20 cellular contexts compared by ENCODE assay signal in the genomic region with DNA sequence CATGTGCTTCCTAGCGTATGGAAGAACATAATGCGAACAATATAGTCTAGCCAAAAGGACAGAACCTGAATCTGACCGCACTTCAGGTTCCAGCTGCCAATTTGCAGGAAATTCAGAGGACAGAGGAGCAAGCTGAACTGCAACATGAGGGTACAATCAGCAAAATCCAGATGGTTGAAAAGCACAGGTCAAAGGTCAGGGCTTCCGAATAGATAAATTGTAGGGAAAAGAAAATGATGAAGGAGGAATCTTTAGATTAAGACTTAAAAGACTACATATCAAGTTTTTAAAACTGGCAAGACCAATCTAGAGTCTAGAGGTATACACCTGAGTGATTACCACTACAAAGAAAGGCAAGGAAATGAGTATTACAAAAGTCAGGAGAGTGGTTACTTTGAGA. TPM values are rescaled to one million over a fixed set of nuclear protein-coding genes. Genes with fewer than 3 reads are reported as not detected.
DNase-seq lines count a peak whose midpoint lies in the region; ATAC-seq, FAIRE-seq and TF ChIP-seq lines count a peak whose summit lies in the region.
"Had no signal": no experiment of that assay in that cellular context is flagged by ENCODE, and none has a peak within 500 bp of the region (broad histone marks: within the 10 kb centered on the region; RNA-seq: fewer than 3 reads in every experiment).

No MANE protein-coding gene starts in this region.

- in situ Hi-C loops in IMR-90 (cut with MboI; ENCODE audit: low sequenced_read_pairs) = no loop called here

- H2BK5ac ChIP-seq in IMR-90 (ENCODE audit: low read depth, low read length, poor library complexity, severe bottlenecking) = no peak overlapping the region

- TF ChIP-seq RAD21 in IMR-90 (IDR thresholded peaks at IDR 0.05; ENCODE audit: low read length) = no peak

- no peak overlapping the region for H2BK20ac ChIP-seq in IMR-90 (ENCODE audit: low read depth, low read length)

- POLR2A ChIA-PET in IMR-90 (lab: Charles Lee; ENCODE audit: unreplicated experiment) = no interaction called here

- H3K9me3 ChIP-seq in CD4-positive, CD25-positive, alpha-beta regulatory T cell (ENCODE audit: control insufficient read depth in 2 of 2, low read length in 2 of 2) = no peaks in the 10 kb centered on the region
- H3K9me3 ChIP-seq in IMR-90 (ENCODE audit: control insufficient read depth, insufficient read depth, low read length) (no peaks in the 10 kb centered on the region), esophagus muscularis mucosa (no peaks in the 10 kb centered on the region), pancreas (no peaks in the 10 kb centered on the region)
- H3K9me3 ChIP-seq: A549, SK-N-SH had no signal

- peaks cover 0 to 2% (median 0%) of the 10 kb centered on the region in 7 donors for H3K9me3 Mint-ChIP-seq in CD4-positive, CD25-positive, alpha-beta regulatory T cell
- no peaks in the 10 kb centered on the region for H3K9me3 Mint-ChIP-seq in progenitor cell of endocrine pancreas (ENCODE audit: low read depth)

- H3K4ac ChIP-seq in IMR-90 (ENCODE audit: low read depth, low read length) = no peak overlapping the region

- H3K27me3 Mint-ChIP-seq in CD4-positive, CD25-positive, alpha-beta regulatory T cell = no peaks in the 10 kb centered on the region
- no peaks in the 10 kb centered on the region for H3K27me3 Mint-ChIP-seq in progenitor cell of endocrine pancreas

- no peak for ATAC-seq in CD4-positive, CD25-positive, alpha-beta regulatory T cell (ENCODE audit: low read depth in 2 of 2)
- ATAC-seq in IMR-90 (ENCODE audit: low read depth) (no peak), GM19324 (IDR thresholded peaks at IDR 0.05; ENCODE audit: low FRiP score, unreplicated experiment) (no peak), GM19351 (IDR thresholded peaks at IDR 0.05; ENCODE audit: unreplicated experiment) (no peak), pancreas (no peak)
- ATAC-seq: A549 had no signal

- no peak overlapping the region for H3K4me2 ChIP-seq in IMR-90 (ENCODE audit: low read depth, low read length)
- H3K4me2 ChIP-seq: A549, SK-N-SH had no signal

- H3K79me1 ChIP-seq in IMR-90 (ENCODE audit: low read depth in 1 of 2, low read length in 2 of 2) = peaks cover 0 to 55% of the 10 kb centered on the region in 2 experiments; a peak in 2 of 4 replicates

- H4K91ac ChIP-seq in IMR-90 (ENCODE audit: insufficient read depth, low read depth, low read length) = no peak overlapping the region

- TF ChIP-seq EP300 in esophagus muscularis mucosa (IDR thresholded peaks at IDR 0.05) = no peak

- no peak overlapping the region for H3K4me3 Mint-ChIP-seq in CD4-positive, CD25-positive, alpha-beta regulatory T cell
- H3K4me3 Mint-ChIP-seq in progenitor cell of endocrine pancreas (ENCODE audit: low read depth) = no peak overlapping the region

- no peaks in the 10 kb centered on the region for H3K27me3 ChIP-seq in CD4-positive, CD25-positive, alpha-beta regulatory T cell (ENCODE audit: control insufficient read depth, insufficient read depth, low read length)
- no peaks in the 10 kb centered on the region for H3K27me3 ChIP-seq in IMR-90 (ENCODE audit: control insufficient read depth, insufficient read depth, low read length)
- no peaks in the 10 kb centered on the region for H3K27me3 ChIP-seq in esophagus muscularis mucosa
- H3K27me3 ChIP-seq in pancreas = no peaks in the 10 kb centered on the region

- TF ChIP-seq POLR2A in IMR-90 (IDR thresholded peaks at IDR 0.05; ENCODE audit: low read depth, low read length) (no peak), esophagus muscularis mucosa (IDR thresholded peaks at IDR 0.05; ENCODE audit: low read depth) (no peak)

- H3K23ac ChIP-seq in IMR-90 (ENCODE audit: low read depth, low read length) = peak overlapping the region; percentile 77; the same call in 1 of the 2 replicates

- intact Hi-C loops in IMR-90 (cut with micrococcal nuclease) (no loop called here), esophagus muscularis mucosa (cut with DNase I) (no loop called here), pancreas (cut with DNase I) (no loop called here)

- H3K18ac ChIP-seq in IMR-90 (ENCODE audit: low read depth, low read length) = no peak overlapping the region

- no peak overlapping the region for H2AFZ ChIP-seq in IMR-90 (replicated peaks; ENCODE audit: low read length, poor library complexity)

- no peak overlapping the region for H4K5ac ChIP-seq in IMR-90 (ENCODE audit: low read depth, low read length)

- H2BK15ac ChIP-seq in IMR-90 (ENCODE audit: low read depth, low read length) = no peak overlapping the region

- CTCF ChIA-PET in IMR-90 (lab: Yijun Ruan, JAX) = no interaction called here

- H3K14ac ChIP-seq in IMR-90 (replicated peaks; ENCODE audit: low read depth, low read length) = 0 out of 2 replicates have a peak overlapping the region, but pooled peaks have one; percentile 26

- 93% methylated on average over 3 of the region's 4 CpGs; no CpG with 5 or more reads in 1 of the 2 experiments for WGBS in IMR-90 (ENCODE audit: extremely low coverage in 2 of 2, insufficient read length in 1 of 2), 2 experiments
- 87% methylated on average over 4 of the region's 4 CpGs for WGBS in esophagus muscularis mucosa
- 81 to 85% methylated on average over 4 of the region's 4 CpGs for WGBS in pancreas, 2 donors

- no peak overlapping the region for H3K4me3 ChIP-seq in CD4-positive, CD25-positive, alpha-beta regulatory T cell (ENCODE audit: low read depth, low read length)
- H3K4me3 ChIP-seq in IMR-90 (ENCODE audit: insufficient read depth, low read depth, low read length) (no peak overlapping the region), esophagus muscularis mucosa (no peak overlapping the region), pancreas (no peak overlapping the region)
- H3K4me3 ChIP-seq: A549 had no signal

- H3K36me3 Mint-ChIP-seq in CD4-positive, CD25-positive, alpha-beta regulatory T cell = peaks cover 20% of the 10 kb centered on the region
- peaks cover 12% of the 10 kb centered on the region for H3K36me3 Mint-ChIP-seq in progenitor cell of endocrine pancreas (ENCODE audit: insufficient read depth)

- peak overlapping the region in 2 of 3 donors; percentile 4 to 62 for H3K27ac Mint-ChIP-seq in CD4-positive, CD25-positive, alpha-beta regulatory T cell
- H3K27ac Mint-ChIP-seq in progenitor cell of endocrine pancreas = peak overlapping the region; percentile 73

- no peak overlapping the region for H3K27ac ChIP-seq in CD4-positive, CD25-positive, alpha-beta regulatory T cell (ENCODE audit: insufficient read depth, low read length, poor library complexity, severe bottlenecking)
- no peak overlapping the region for H3K27ac ChIP-seq in IMR-90 (ENCODE audit: insufficient read depth, low read length)
- H3K27ac ChIP-seq in esophagus muscularis mucosa (replicated peaks in 1 of 4) = peak overlapping the region; percentile 68 to 95 (median 94)
- H3K27ac ChIP-seq in pancreas = no peak overlapping the region
- H3K27ac ChIP-seq: A549 had no signal

- DNase-seq in CD4-positive, CD25-positive, alpha-beta regulatory T cell = no peak
- DNase-seq in IMR-90 (no peak), esophagus muscularis mucosa (ENCODE audit: extremely low spot score) (no peak), progenitor cell of endocrine pancreas (ENCODE audit: low spot score, unreplicated experiment) (no peak), pancreas (no peak), EL (no peak)
- DNase-seq: C1 segment of cervical spinal cord; COR-L47; DMS79; MV-4-11; NCI-H1417 treated with DMSO at 0.1 percent for 48 hours; NCI-H1930; NCI-H526 treated with DMSO at 0.1 percent for 48 hours; NK-92 treated with Interleukin-12 subunit alpha and Interleukin-12 subunit beta, amount 100 ng/mL, for 24 hours; SHP77; SK-N-SH had no signal

- FAIRE-seq in pancreas (lab: Jason Lieb, UNC) = no peak
- FAIRE-seq: A549, H1 had no signal

- H3K9me1 ChIP-seq in IMR-90 (ENCODE audit: insufficient read depth, low read length) = peaks cover 15% of the 10 kb centered on the region

- no TSS peak for BruUV-seq in IMR-90 (replicated peaks; lab: Mats Ljungman, UMichigan)

- H2AK5ac ChIP-seq in IMR-90 (ENCODE audit: low read depth, low read length) = no peak overlapping the region

- TF ChIP-seq CTCF in IMR-90 (conservative IDR thresholded peaks at IDR 0.05; ENCODE audit: low read depth, low read length) = no peak
- no peak for TF ChIP-seq CTCF in esophagus muscularis mucosa (IDR thresholded peaks at IDR 0.05)
- no peak for TF ChIP-seq CTCF in progenitor cell of endocrine pancreas (IDR thresholded peaks at IDR 0.05; ENCODE audit: unreplicated experiment)
- TF ChIP-seq CTCF in pancreas (IDR thresholded peaks at IDR 0.05) = no peak

- no peak overlapping the region for H3K56ac ChIP-seq in IMR-90 (ENCODE audit: extremely low read depth, insufficient read depth, low read length)

- peak overlapping the region in 1 of 2 experiments; percentile 20; a peak in 2 of 4 replicates for H4K8ac ChIP-seq in IMR-90 (ENCODE audit: low read depth in 2 of 2, low read length in 2 of 2)

- H3K9ac ChIP-seq in IMR-90 (ENCODE audit: low read depth, low read length) = no peak overlapping the region
- H3K9ac ChIP-seq: SK-N-SH had no signal

- no peak overlapping the region for H2AK9ac ChIP-seq in IMR-90 (replicated peaks; ENCODE audit: low read depth, low read length, poor library complexity)

- peaks cover 0 to 6% (median 1%) of the 10 kb centered on the region in 4 donors for H3K4me1 Mint-ChIP-seq in CD4-positive, CD25-positive, alpha-beta regulatory T cell
- H3K4me1 Mint-ChIP-seq in progenitor cell of endocrine pancreas (ENCODE audit: low read depth) = peaks cover 17% of the 10 kb centered on the region

- peaks cover 86% of the 10 kb centered on the region for H4K20me1 ChIP-seq in IMR-90 (ENCODE audit: insufficient read depth, low read length)

- dilution Hi-C loops in IMR-90 (cut with HindIII; ENCODE audit: low sequenced_read_pairs, unreplicated experiment) = no loop called here

- no peak overlapping the region for H2BK120ac ChIP-seq in IMR-90 (ENCODE audit: low read depth, low read length)

- H3K36me3 ChIP-seq in CD4-positive, CD25-positive, alpha-beta regulatory T cell (ENCODE audit: control insufficient read depth, insufficient read depth, low read length) = no peaks in the 10 kb centered on the region
- peaks cover 33% of the 10 kb centered on the region for H3K36me3 ChIP-seq in IMR-90 (ENCODE audit: control insufficient read depth, insufficient read depth, low read length)
- peaks cover 0 to 41% (median 20%) of the 10 kb centered on the region in 4 donors for H3K36me3 ChIP-seq in esophagus muscularis mucosa
- no peaks in the 10 kb centered on the region for H3K36me3 ChIP-seq in pancreas

- no peaks in the 10 kb centered on the region for H3K4me1 ChIP-seq in CD4-positive, CD25-positive, alpha-beta regulatory T cell (ENCODE audit: control insufficient read depth, insufficient read depth, low read length, poor library complexity, severe bottlenecking)
- H3K4me1 ChIP-seq in IMR-90 (ENCODE audit: control insufficient read depth, insufficient read depth, low read length) = peaks cover 2% of the 10 kb centered on the region; the same call in 1 of the 2 replicates
- H3K4me1 ChIP-seq in esophagus muscularis mucosa = peaks cover 12 to 73% (median 70%) of the 10 kb centered on the region in 4 donors
- peaks cover 0 to 8% (median 5%) of the 10 kb centered on the region in 3 donors for H3K4me1 ChIP-seq in pancreas

RNA-seq across cellular contexts. Expression of gene SELPLG, which starts 42.1 kb away (rescaled TPM):
- total RNA-seq in CD4-positive, CD25-positive, alpha-beta regulatory T cell = 218 TPM
- 100 to 1,000 TPM; 722 to 844 (median 818) TPM for polyA plus RNA-seq in CD4-positive, CD25-positive, alpha-beta regulatory T cell
- total RNA-seq in IMR-90 (2012; rRNA removed) (2.8 and 3.2 TPM in 2 replicates), esophagus muscularis mucosa (10 to 100 TPM in 2 of 4 donors, 1 to 10 TPM in 2; 7.2 to 15.7 (median 10.0) TPM), progenitor cell of endocrine pancreas (not detected in 2 replicates), pancreas (1 to 10 TPM in 4 of 6 donors, under 1 TPM in 2; 0.28 to 9.5 (median 1.8) TPM)
- polyA plus RNA-seq in IMR-90 (2012; rRNA removed) (10.8 and 13.9 TPM in 2 replicates), pancreas (under 1 TPM; 0.61 to 0.91 TPM)
- polyA plus RNA-seq in IMR-90 (2012; cell fraction: cytosol; rRNA removed) = 7.9 and 13.9 TPM in 2 replicates
- 29.8 and 69.7 TPM in 2 replicates for polyA plus RNA-seq in IMR-90 (2012; cell fraction: nucleus; rRNA removed; ENCODE audit: low replicate concordance)
- total RNA-seq: H1 had no signal

RNA-seq across cellular contexts. Expression of gene CORO1C, which starts 55.5 kb away (rescaled TPM):
- 22.8 TPM for total RNA-seq in CD4-positive, CD25-positive, alpha-beta regulatory T cell
- 10 to 100 TPM in 3 of 4 donors, 1 to 10 TPM in 1; 9.4 to 21.4 (median 16.5) TPM for polyA plus RNA-seq in CD4-positive, CD25-positive, alpha-beta regulatory T cell
- total RNA-seq in IMR-90 (2012; rRNA removed) (1,042 and 1,100 TPM in 2 replicates), esophagus muscularis mucosa (100 to 1,000 TPM; 221 to 441 (median 315) TPM), progenitor cell of endocrine pancreas (68.3 and 85.5 TPM in 2 replicates), pancreas (10 to 100 TPM; 14.1 to 62.3 (median 19.5) TPM)
- polyA plus RNA-seq in IMR-90 (2012; rRNA removed) (591 and 675 TPM in 2 replicates), pancreas (1 to 10 TPM; 9.9 to 10.0 TPM)
- 183 and 262 TPM in 2 replicates for polyA plus RNA-seq in IMR-90 (2012; cell fraction: cytosol; rRNA removed)
- polyA plus RNA-seq in IMR-90 (2012; cell fraction: nucleus; rRNA removed; ENCODE audit: low replicate concordance) = 145 and 350 TPM in 2 replicates

Comparison
In these comparisons a context has a peak if more than half of its experiments do, and no peak if none do; other contexts are left out.
1. H3K27ac ChIP-seq: peak in esophagus muscularis mucosa (4 of 4); none in CD4-positive, CD25-positive, alpha-beta regulatory T cell (single experiment), IMR-90 (single experiment) and pancreas (0 of 4).
2. RNA of gene SELPLG, which starts 42.1 kb away (total RNA-seq): 218 TPM in CD4-positive, CD25-positive, alpha-beta regulatory T cell (single experiment); 7.2 to 15.7 TPM in esophagus muscularis mucosa, 2.8 to 3.2 TPM in IMR-90, 0.28 to 9.5 TPM in pancreas and not detected in progenitor cell of endocrine pancreas; every median in the first group is over 10 times any median in the second.